In the genomic region with DNA sequence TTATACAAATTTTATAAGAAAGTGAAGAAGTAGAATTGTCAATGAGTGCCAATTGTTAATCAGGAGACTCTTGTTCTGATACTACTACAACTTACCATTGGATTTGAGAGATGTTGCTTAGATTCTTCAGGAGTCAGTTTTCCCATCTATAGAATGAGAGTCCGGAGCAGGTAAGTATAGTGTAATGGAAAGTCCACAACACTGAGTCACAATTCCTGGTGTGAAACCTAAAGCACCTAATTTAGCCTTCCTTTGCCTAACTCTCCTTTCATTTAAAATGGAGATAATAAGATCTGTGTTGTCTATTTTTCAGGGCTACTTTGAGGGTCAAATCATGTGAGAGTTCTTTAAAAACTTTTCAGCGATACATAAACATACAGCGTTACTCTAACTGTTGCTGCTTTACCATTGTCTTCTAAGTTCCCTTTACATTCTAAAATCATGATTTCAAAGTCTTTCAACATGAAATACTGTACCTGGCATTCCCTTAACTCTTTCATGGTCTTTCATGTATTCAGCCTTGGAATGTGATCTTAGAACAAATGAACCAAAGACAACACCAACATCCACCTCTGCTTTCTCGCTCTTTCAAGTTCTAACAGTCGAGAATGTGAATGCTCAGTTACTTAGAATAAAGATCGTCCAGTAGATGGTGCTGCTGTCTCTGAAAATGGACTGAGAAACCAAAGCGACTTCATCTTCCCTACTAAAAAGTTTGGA, we compare ENCODE assay signal across 9 cellular contexts.
DNase-seq lines count a peak whose midpoint lies in the region; TF ChIP-seq lines count a peak whose summit lies in the region.
"Had no signal": no experiment of that assay in that cellular context is flagged by ENCODE, and none has a peak within 500 bp of the region (broad histone marks: within the 10 kb centered on the region; RNA-seq: fewer than 3 reads in every experiment).

No MANE protein-coding gene starts in this region.

- H3K36me3 ChIP-seq in Caco-2 (ENCODE audit: control insufficient read depth, insufficient read depth, low read length) (no peaks in the 10 kb centered on the region), SU-DHL-6 (ENCODE audit: low read length) (no peaks in the 10 kb centered on the region), tibial nerve (no peaks in the 10 kb centered on the region)
- H3K36me3 ChIP-seq: SJSA1 had no signal

- H3K9me2 ChIP-seq in SU-DHL-6 (replicated peaks; ENCODE audit: insufficient read depth, low read length), result no peaks in the 10 kb centered on the region

- H3K27ac Mint-ChIP-seq in Caco-2 (ENCODE audit: unreplicated experiment), result no peak overlapping the region

- H3K79me2 ChIP-seq in SU-DHL-6 (ENCODE audit: insufficient read depth, low read length), result no peaks in the 10 kb centered on the region

- peaks cover 3% of the 10 kb centered on the region; the same call in 1 of the 2 replicates for H3K4me1 ChIP-seq in Caco-2
- no peaks in the 10 kb centered on the region for H3K4me1 ChIP-seq in tibial nerve
- H3K4me1 ChIP-seq: SJSA1 had no signal

- H3F3A ChIP-seq in SU-DHL-6 (ENCODE audit: insufficient read depth), result no peaks in the 10 kb centered on the region

- CTCF ChIA-PET in Caco-2 (lab: Charles Lee), result no interaction called here

- H3K4me1 Mint-ChIP-seq in Caco-2 (ENCODE audit: low read depth, unreplicated experiment), result peaks cover 6% of the 10 kb centered on the region

- DNase-seq in Caco-2, result peak in 1 of 2 experiments; percentile 63
- peak; percentile 40 for DNase-seq in GM20000 (ENCODE audit: low spot score)
- DNase-seq in NCI-H128 (lab: John Stamatoyannopoulos, UW; ENCODE audit: unreplicated experiment), result peak; percentile 51
- DNase-seq in glomerular visceral epithelial cell (ENCODE audit: extremely low spot score), result peak; percentile 53
- peak in 1 of 2 donors; percentile 66 for DNase-seq in tibial nerve (ENCODE audit: low spot score in 2 of 2)
- DNase-seq in HuH-7 (ENCODE audit: low spot score), result no peak
- no peak for DNase-seq in stimulated activated CD4-positive, alpha-beta T cell treated with anti-CD3 and anti-CD28 coated beads, Interleukin-2, amount 100 ng/mL, for 48 hours

- intact Hi-C loops in Caco-2 (cut with micrococcal nuclease; ENCODE audit: unreplicated experiment), result loop anchor here (2.0 to 5.0 kb wide), 3 partner anchors 40 to 380 kb away; no protein-coding TSS in a partner anchor

- peaks cover 15% of the 10 kb centered on the region for H3K27me3 Mint-ChIP-seq in Caco-2 (ENCODE audit: insufficient read depth, unreplicated experiment)

- WGBS in tibial nerve, 2 donors, result 37 to 40% methylated on average over 7 of the region's 7 CpGs

- POLR2A ChIA-PET in Caco-2 (lab: Charles Lee), result no interaction called here

- H3K27me3 ChIP-seq in Caco-2 (replicated peaks; ENCODE audit: control insufficient read depth, insufficient read depth, low read length) (no peaks in the 10 kb centered on the region), SU-DHL-6 (ENCODE audit: low read length) (no peaks in the 10 kb centered on the region), tibial nerve (no peaks in the 10 kb centered on the region)
- H3K27me3 ChIP-seq: SJSA1 had no signal

- H3K4me3 Mint-ChIP-seq in Caco-2 (ENCODE audit: unreplicated experiment), result no peak overlapping the region

- BruUV-seq in Caco-2 (replicated peaks; lab: Mats Ljungman, UMichigan), result no TSS peak

- no peak for TF ChIP-seq POLR2A in tibial nerve (IDR thresholded peaks at IDR 0.05)

- H3K9me3 ChIP-seq in Caco-2 (no peaks in the 10 kb centered on the region), SU-DHL-6 (ENCODE audit: insufficient read depth, low read length) (no peaks in the 10 kb centered on the region), tibial nerve (no peaks in the 10 kb centered on the region)
- H3K9me3 ChIP-seq: SJSA1 had no signal

- H2AFZ ChIP-seq in SU-DHL-6 (ENCODE audit: low read depth, low read length, severe bottlenecking), result no peak overlapping the region

- TF ChIP-seq CTCF in Caco-2 (IDR thresholded peaks at IDR 0.05; ENCODE audit: insufficient read depth in 1 of 2, low read depth in 1 of 2, low read length in 1 of 2, severe bottlenecking in 1 of 2, unreplicated experiment in 1 of 2), result peak; percentile 54 to 65
- peak; percentile 34 for TF ChIP-seq CTCF in GM20000 (IDR thresholded peaks at IDR 0.05; ENCODE audit: extremely low read depth, missing control alignments)
- TF ChIP-seq CTCF in SU-DHL-6 (IDR thresholded peaks at IDR 0.05; ENCODE audit: insufficient read depth, low read length, poor library complexity, severe bottlenecking), result peak; percentile 54
- TF ChIP-seq CTCF in tibial nerve (IDR thresholded peaks at IDR 0.05), result peak; percentile 17 to 60 (median 33)

- no peaks in the 10 kb centered on the region for H3K9me3 Mint-ChIP-seq in Caco-2 (ENCODE audit: unreplicated experiment)

- H3K4me3 ChIP-seq in Caco-2 (ENCODE audit: low read depth, low read length) (no peak overlapping the region), SU-DHL-6 (ENCODE audit: insufficient read depth, low read length, poor library complexity, severe bottlenecking) (no peak overlapping the region), tibial nerve (no peak overlapping the region)
- H3K4me3 ChIP-seq: SJSA1 had no signal

- H4K20me1 ChIP-seq in SU-DHL-6 (ENCODE audit: low read depth, low read length), result no peaks in the 10 kb centered on the region

- H3K4me2 ChIP-seq in SU-DHL-6 (ENCODE audit: low read depth, low read length, poor library complexity, severe bottlenecking), result no peak overlapping the region

- no peak overlapping the region for H3K9ac ChIP-seq in SU-DHL-6 (ENCODE audit: low read length)

- H3K27ac ChIP-seq in SU-DHL-6 (ENCODE audit: low read depth, low read length) (no peak overlapping the region), tibial nerve (no peak overlapping the region)
- H3K27ac ChIP-seq: SJSA1 had no signal

- no peak for TF ChIP-seq EP300 in tibial nerve (IDR thresholded peaks at IDR 0.05)

- H3K36me3 Mint-ChIP-seq in Caco-2 (ENCODE audit: insufficient read depth, unreplicated experiment), result peaks cover 6% of the 10 kb centered on the region

Comparison
In these comparisons a context has a peak if more than half of its experiments do, and no peak if none do; other contexts are left out.
1. DNase-seq: peak in GM20000 (single experiment), NCI-H128 (single experiment) and glomerular visceral epithelial cell (single experiment); none in HuH-7 (single experiment) and stimulated activated CD4-positive, alpha-beta T cell treated with anti-CD3 and anti-CD28 coated beads, Interleukin-2, amount 100 ng/mL, for 48 hours (0 of 2).
2. Peak in every context shown above with its lines, with median percentiles within 50 percentile points of each other: CTCF ChIP-seq.